In genomic region chr16:88687254-88687576, GRCh38 we compare ENCODE assay signal across 1 cellular context.
TF ChIP-seq lines count a peak whose summit lies in the region.

No MANE protein-coding gene starts in this region.

TF ChIP-seq in HepG2, 621 proteins besides CTCF, POLR2A, EP300 and RAD21 (continued from another document):
- TF ChIP-seq PRDM10 (CRISPR knock-in tag; IDR thresholded peaks at IDR 0.05; ENCODE audit: low read depth) (no peak), ARID4A (CRISPR knock-in tag; IDR thresholded peaks at IDR 0.05; ENCODE audit: borderline replicate concordance) (no peak), U2AF1 (optimal IDR thresholded peaks at IDR 0.05; ENCODE audit: low read depth, low read length) (no peak), ZNF674 (CRISPR knock-in tag; IDR thresholded peaks at IDR 0.05; ENCODE audit: low read depth) (no peak), ZGPAT (CRISPR knock-in tag; IDR thresholded peaks at IDR 0.05) (no peak), HOMEZ (CRISPR knock-in tag; IDR thresholded peaks at IDR 0.05; ENCODE audit: low read depth) (no peak), SMAD9 (CRISPR knock-in tag; IDR thresholded peaks at IDR 0.05) (no peak)
TF ChIP-seq in HepG2: peak in this region for 46.
